Comparison of ENCODE assay signal across 14 cellular contexts in genomic region chr3:159922861-159923312, GRCh38.
DNase-seq lines count a peak whose midpoint lies in the region; ATAC-seq and TF ChIP-seq lines count a peak whose summit lies in the region.
"Had no signal": no experiment of that assay in that cellular context is flagged by ENCODE, and none has a peak within 500 bp of the region (broad histone marks: within the 10 kb centered on the region; RNA-seq: fewer than 3 reads in every experiment).

No MANE protein-coding gene starts in this region.

- no peak overlapping the region for H3K27ac Mint-ChIP-seq in T-helper 17 cell
- H3K27ac Mint-ChIP-seq in activated CD8-positive, alpha-beta T cell treated with anti-CD3 and anti-CD28 coated beads, Interleukin-2, amount 10 ng/mL, durations not matched to agents 7 days and 5 days = no peak overlapping the region
- H3K27ac Mint-ChIP-seq: CD4-positive, alpha-beta memory T cell; nephron progenitor cell had no signal

- H3K4me3 Mint-ChIP-seq in T-helper 17 cell = no peak overlapping the region
- H3K4me3 Mint-ChIP-seq in activated CD8-positive, alpha-beta T cell treated with anti-CD3 and anti-CD28 coated beads, Interleukin-2, amount 10 ng/mL, durations not matched to agents 7 days and 5 days = no peak overlapping the region
- H3K4me3 Mint-ChIP-seq: CD4-positive, alpha-beta memory T cell; nephron progenitor cell had no signal

- in situ Hi-C loops in GM13976 (cut with MboI; ENCODE audit: low sequenced_read_pairs, unreplicated experiment) = no loop called here

- no peaks in the 10 kb centered on the region for H3K9me3 ChIP-seq in T-helper 17 cell (ENCODE audit: control insufficient read depth, low read length, poor library complexity, severe bottlenecking)
- H3K9me3 ChIP-seq: vagina had no signal

- no peaks in the 10 kb centered on the region for H3K9me3 Mint-ChIP-seq in activated CD8-positive, alpha-beta T cell treated with anti-CD3 and anti-CD28 coated beads, Interleukin-2, amount 10 ng/mL, durations not matched to agents 7 days and 5 days (ENCODE audit: insufficient read depth)
- H3K9me3 Mint-ChIP-seq: nephron progenitor cell had no signal

- no peaks in the 10 kb centered on the region for H3K27me3 Mint-ChIP-seq in T-helper 17 cell
- H3K27me3 Mint-ChIP-seq in activated CD8-positive, alpha-beta T cell treated with anti-CD3 and anti-CD28 coated beads, Interleukin-2, amount 10 ng/mL, durations not matched to agents 7 days and 5 days (ENCODE audit: low read depth) = peaks cover 7% of the 10 kb centered on the region

- peaks cover 2% of the 10 kb centered on the region for H3K36me3 Mint-ChIP-seq in T-helper 17 cell (ENCODE audit: low read depth)
- H3K36me3 Mint-ChIP-seq in activated CD8-positive, alpha-beta T cell treated with anti-CD3 and anti-CD28 coated beads, Interleukin-2, amount 10 ng/mL, durations not matched to agents 7 days and 5 days (ENCODE audit: low read depth) = no peaks in the 10 kb centered on the region
- H3K36me3 Mint-ChIP-seq: CD4-positive, alpha-beta memory T cell had no signal

- DNase-seq in GM13976 (ENCODE audit: low spot score) (peak; percentile 38), T-helper 17 cell (no peak), retina (no peak)
- no peak for DNase-seq in activated CD4-positive, alpha-beta T cell treated with anti-CD3 and anti-CD28 coated beads for 48 hours
- no peak for DNase-seq in activated CD8-positive, alpha-beta T cell treated with anti-CD3 and anti-CD28 coated beads, Interleukin-2, amount 10 ng/mL, durations not matched to agents 7 days and 5 days
- DNase-seq in activated CD8-positive, alpha-beta memory T cell treated with anti-CD3 and anti-CD28 coated beads, Interleukin-2, amount 50 U/mL, for 48 hours = no peak
- DNase-seq: activated CD4-positive, alpha-beta T cell treated with anti-CD3 and anti-CD28 coated beads for 1 hour; CD4-positive, alpha-beta memory T cell; NCI-H524; nephron progenitor cell; stimulated activated CD4-positive, alpha-beta T cell treated with anti-CD3 and anti-CD28 coated beads, Interleukin-4, amount 100 ng/mL, for 4 hours had no signal

- ATAC-seq in GM21360 (IDR thresholded peaks at IDR 0.05; ENCODE audit: unreplicated experiment) (peak; percentile 93), HG03097 (IDR thresholded peaks at IDR 0.05; ENCODE audit: low FRiP score, unreplicated experiment) (peak; percentile 94), T-helper 17 cell (peak; percentile 52)
- ATAC-seq in activated CD8-positive, alpha-beta T cell treated with anti-CD3 and anti-CD28 coated beads, Interleukin-2, amount 10 ng/mL, durations not matched to agents 7 days and 5 days = no peak

- CTCF ChIA-PET in activated CD8-positive, alpha-beta T cell treated with anti-CD3 and anti-CD28 coated beads, Interleukin-2, amount 10 ng/mL, durations not matched to agents 7 days and 5 days (lab: Charles Lee) = interaction anchor here (0.6 kb wide), 2 partner anchors 24 to 1895 kb away, joined by 3 read pairs; no protein-coding TSS in a partner anchor

- H3K4me1 Mint-ChIP-seq in T-helper 17 cell = no peaks in the 10 kb centered on the region
- no peaks in the 10 kb centered on the region for H3K4me1 Mint-ChIP-seq in activated CD8-positive, alpha-beta T cell treated with anti-CD3 and anti-CD28 coated beads, Interleukin-2, amount 10 ng/mL, durations not matched to agents 7 days and 5 days (ENCODE audit: low read depth)
- H3K4me1 Mint-ChIP-seq: CD4-positive, alpha-beta memory T cell; nephron progenitor cell had no signal

- TF ChIP-seq CTCF in GM13976 (IDR thresholded peaks at IDR 0.05; ENCODE audit: borderline replicate concordance, control extremely low read depth, extremely low read depth, insufficient read depth, missing control alignments) = no peak

- POLR2A ChIA-PET in activated CD8-positive, alpha-beta T cell treated with anti-CD3 and anti-CD28 coated beads, Interleukin-2, amount 10 ng/mL, durations not matched to agents 7 days and 5 days (lab: Charles Lee) = interaction anchor here (0.6 kb wide), 1 partner anchor 21 kb away, joined by 3 read pairs; no protein-coding TSS in a partner anchor
